In the genomic region with DNA sequence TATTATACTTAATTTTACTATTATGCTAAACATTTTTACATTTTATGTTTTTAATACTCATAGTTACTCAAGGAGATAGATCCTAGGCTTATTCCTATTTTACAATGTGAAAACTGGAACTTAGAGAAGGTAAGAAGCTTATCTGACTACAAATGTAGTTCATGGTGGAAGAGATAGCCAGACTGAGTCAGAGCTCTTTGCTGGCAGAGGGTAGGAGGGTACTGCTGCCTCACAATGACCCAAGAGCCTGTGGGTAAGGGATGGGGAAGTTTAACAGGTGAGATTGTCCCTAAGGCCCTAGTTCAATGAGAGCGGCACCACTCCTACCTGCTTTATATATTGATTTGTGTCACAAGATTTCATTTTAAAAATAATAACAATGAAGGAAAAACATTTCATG, we compare ENCODE assay signal across 19 cellular contexts. TPM values are rescaled to one million over a fixed set of nuclear protein-coding genes. Genes with fewer than 3 reads are reported as not detected.
DNase-seq lines count a peak whose midpoint lies in the region; TF ChIP-seq lines count a peak whose summit lies in the region.
"Had no signal": no experiment of that assay in that cellular context is flagged by ENCODE, and none has a peak within 500 bp of the region (broad histone marks: within the 10 kb centered on the region; RNA-seq: fewer than 3 reads in every experiment).

No MANE protein-coding gene starts in this region.

- CTCF ChIA-PET in MCF 10A (lab: Yijun Ruan, JAX) = interaction anchor here (0.7 to 1.0 kb wide), 4 partner anchors 10 to 603 kb away, joined by 3 to 5 read pairs (median 4); no protein-coding TSS in a partner anchor
- CTCF ChIA-PET in mammary epithelial cell (lab: Charles Lee; ENCODE audit: low non-redundant PET) = no interaction called here

- H3K79me2 ChIP-seq in mammary epithelial cell (ENCODE audit: insufficient read depth, low read length) (no peaks in the 10 kb centered on the region), fibroblast of lung (ENCODE audit: control insufficient read depth, insufficient read depth, low read length) (no peaks in the 10 kb centered on the region)

- POLR2A ChIA-PET in MCF 10A (lab: Yijun Ruan, JAX) = interaction anchor here (1.2 kb wide), 1 partner anchor 34 kb away, joined by 4 read pairs; a partner anchor contains a TSS

- no peak for TF ChIP-seq EP300 in ovary (IDR thresholded peaks at IDR 0.05)

- H3K27me3 ChIP-seq in mammary epithelial cell (ENCODE audit: insufficient read depth, low read length) = no peaks in the 10 kb centered on the region
- H3K27me3 ChIP-seq in adipocyte (replicated peaks; ENCODE audit: control insufficient read depth, insufficient read depth, low read length) = no peaks in the 10 kb centered on the region
- no peaks in the 10 kb centered on the region for H3K27me3 ChIP-seq in fibroblast of lung (ENCODE audit: control insufficient read depth, insufficient read depth, low read length)
- no peaks in the 10 kb centered on the region for H3K27me3 ChIP-seq in ovary
- H3K27me3 ChIP-seq: BLaER1 treated with 17β-estradiol and CSF1 and Interleukin-3, amounts not matched to agents 10 nM and 100 nM had no signal

- H3K27ac ChIP-seq in mammary epithelial cell (ENCODE audit: insufficient read depth, low read depth, low read length) = no peak overlapping the region
- peak overlapping the region; percentile 55 for H3K27ac ChIP-seq in fibroblast of lung (ENCODE audit: insufficient read depth, low read length)
- H3K27ac ChIP-seq in ovary = no peak overlapping the region
- H3K27ac ChIP-seq: 22Rv1; BLaER1 treated with 17β-estradiol and CSF1 and Interleukin-3, amounts not matched to agents 10 nM and 100 nM had no signal

- H3K27me3 Mint-ChIP-seq in MCF 10A (ENCODE audit: insufficient read depth, unreplicated experiment) = no peaks in the 10 kb centered on the region
- H3K27me3 Mint-ChIP-seq: activated CD8-positive, alpha-beta memory T cell treated with anti-CD3 and anti-CD28 coated beads, Interleukin-2, amount 10 ng/mL, durations not matched to agents 7 days and 5 days; naive B cell had no signal

- intact Hi-C loops in MCF 10A (cut with micrococcal nuclease) (no loop called here), mammary epithelial cell (cut with micrococcal nuclease) (no loop called here), ovary (cut with DNase I) (no loop called here)

- 100% methylated on average over 1 of the region's 1 CpG for WGBS in mammary epithelial cell (ENCODE audit: low coverage, missing lambda C conversion rate)
- WGBS in ovary, 3 donors = 39 to 78% (median 54%) methylated on average over 1 of the region's 1 CpG

- peaks cover 20% of the 10 kb centered on the region for H3K4me1 Mint-ChIP-seq in MCF 10A (ENCODE audit: insufficient read depth, unreplicated experiment)
- H3K4me1 Mint-ChIP-seq: activated CD8-positive, alpha-beta memory T cell treated with anti-CD3 and anti-CD28 coated beads, Interleukin-2, amount 10 ng/mL, durations not matched to agents 7 days and 5 days; naive B cell had no signal

- no peak for TF ChIP-seq CTCF in MCF 10A (IDR thresholded peaks at IDR 0.05; ENCODE audit: unreplicated experiment)
- no peak for TF ChIP-seq CTCF in mammary epithelial cell (conservative IDR thresholded peaks at IDR 0.05 in 1 of 2, IDR thresholded peaks at IDR 0.05 in 1 of 2; ENCODE audit: extremely low read depth in 1 of 2, insufficient read depth in 1 of 2, low read depth in 1 of 2, low read length in 2 of 2)
- no peak for TF ChIP-seq CTCF in fibroblast of lung (conservative IDR thresholded peaks at IDR 0.05 in 1 of 2, IDR thresholded peaks at IDR 0.05 in 1 of 2; ENCODE audit: low read depth in 1 of 2, low read length in 2 of 2)
- TF ChIP-seq CTCF in ovary (IDR thresholded peaks at IDR 0.05) = no peak

- H4K20me1 ChIP-seq in mammary epithelial cell (ENCODE audit: insufficient read depth, low read length) = no peaks in the 10 kb centered on the region
- no peaks in the 10 kb centered on the region for H4K20me1 ChIP-seq in fibroblast of lung (ENCODE audit: control insufficient read depth, extremely low read depth, insufficient read depth, low read length)
- H4K20me1 ChIP-seq: BLaER1 treated with 17β-estradiol and CSF1 and Interleukin-3, amounts not matched to agents 10 nM and 100 nM had no signal

- TF ChIP-seq POLR2A in ovary (IDR thresholded peaks at IDR 0.05) = no peak

- BruUV-seq in MCF 10A (replicated peaks; lab: Mats Ljungman, UMichigan) = no TSS peak
- BruUV-seq in mammary epithelial cell (replicated peaks; lab: Mats Ljungman, UMichigan) = no TSS peak

- no peaks in the 10 kb centered on the region for H3K36me3 ChIP-seq in mammary epithelial cell (ENCODE audit: insufficient read depth, low read length)
- no peaks in the 10 kb centered on the region for H3K36me3 ChIP-seq in adipocyte (ENCODE audit: control insufficient read depth, insufficient read depth, low read length, severe bottlenecking)
- no peaks in the 10 kb centered on the region for H3K36me3 ChIP-seq in fibroblast of lung (ENCODE audit: control insufficient read depth, insufficient read depth, low read length)
- no peaks in the 10 kb centered on the region for H3K36me3 ChIP-seq in ovary
- H3K36me3 ChIP-seq: BLaER1 treated with 17β-estradiol and CSF1 and Interleukin-3, amounts not matched to agents 10 nM and 100 nM had no signal

- dilution Hi-C loops in mammary epithelial cell (cut with HindIII; ENCODE audit: low sequenced_read_pairs) = no loop called here

- H3K4me3 Mint-ChIP-seq in MCF 10A (ENCODE audit: unreplicated experiment) = no peak overlapping the region
- H3K4me3 Mint-ChIP-seq: activated CD8-positive, alpha-beta memory T cell treated with anti-CD3 and anti-CD28 coated beads, Interleukin-2, amount 10 ng/mL, durations not matched to agents 7 days and 5 days; naive B cell had no signal

- H3K9me3 ChIP-seq in mammary epithelial cell (replicated peaks; ENCODE audit: insufficient read depth, low read length) (no peaks in the 10 kb centered on the region), adipocyte (ENCODE audit: control insufficient read depth, low read length) (no peaks in the 10 kb centered on the region), fibroblast of lung (ENCODE audit: control insufficient read depth, insufficient read depth, low read depth, low read length) (no peaks in the 10 kb centered on the region), ovary (no peaks in the 10 kb centered on the region)
- H3K9me3 ChIP-seq: BLaER1 treated with 17β-estradiol and CSF1 and Interleukin-3, amounts not matched to agents 10 nM and 100 nM had no signal

- H3K9me3 Mint-ChIP-seq in MCF 10A (ENCODE audit: unreplicated experiment) = no peaks in the 10 kb centered on the region
- H3K9me3 Mint-ChIP-seq: naive B cell had no signal

- H3K27ac Mint-ChIP-seq in MCF 10A (ENCODE audit: low read depth, unreplicated experiment) = peak overlapping the region; percentile 50
- H3K27ac Mint-ChIP-seq: activated CD8-positive, alpha-beta memory T cell treated with anti-CD3 and anti-CD28 coated beads, Interleukin-2, amount 10 ng/mL, durations not matched to agents 7 days and 5 days; naive B cell had no signal

- H3K9ac ChIP-seq in mammary epithelial cell (ENCODE audit: insufficient read depth, low read length) (no peak overlapping the region), adipocyte (ENCODE audit: low read length) (peak overlapping the region; percentile 30), fibroblast of lung (ENCODE audit: insufficient read depth, low read length) (no peak overlapping the region)
- H3K9ac ChIP-seq: BLaER1 treated with 17β-estradiol and CSF1 and Interleukin-3, amounts not matched to agents 10 nM and 100 nM had no signal

- in situ Hi-C loops in mammary epithelial cell (cut with MboI; ENCODE audit: low sequenced_read_pairs in 2 of 2) = no loop called here

- H3K36me3 Mint-ChIP-seq in MCF 10A (ENCODE audit: insufficient read depth, unreplicated experiment) = no peaks in the 10 kb centered on the region
- H3K36me3 Mint-ChIP-seq: activated CD8-positive, alpha-beta memory T cell treated with anti-CD3 and anti-CD28 coated beads, Interleukin-2, amount 10 ng/mL, durations not matched to agents 7 days and 5 days; naive B cell had no signal

- H3K4me1 ChIP-seq in mammary epithelial cell (ENCODE audit: insufficient read depth, low read length) (peaks cover 14% of the 10 kb centered on the region), adipocyte (ENCODE audit: control insufficient read depth, insufficient read depth, low read length) (peaks cover 65% of the 10 kb centered on the region), fibroblast of lung (ENCODE audit: control insufficient read depth, extremely low read depth, insufficient read depth, low read length) (peaks cover 32% of the 10 kb centered on the region), ovary (ENCODE audit: insufficient read depth) (peaks cover 2% of the 10 kb centered on the region)

- H3K4me2 ChIP-seq in mammary epithelial cell (ENCODE audit: insufficient read depth, low read depth, low read length) = no peak overlapping the region
- peak overlapping the region; percentile 67 for H3K4me2 ChIP-seq in fibroblast of lung (ENCODE audit: extremely low read depth, insufficient read depth, low read length)
- H3K4me2 ChIP-seq: BLaER1 treated with 17β-estradiol and CSF1 and Interleukin-3, amounts not matched to agents 10 nM and 100 nM had no signal

- no peak overlapping the region for H3K4me3 ChIP-seq in mammary epithelial cell (replicated peaks in 1 of 3; ENCODE audit: insufficient read depth in 1 of 3, low read depth in 2 of 3, low read length in 3 of 3)
- H3K4me3 ChIP-seq in adipocyte (ENCODE audit: low read length) = peak overlapping the region; percentile 32
- no peak overlapping the region for H3K4me3 ChIP-seq in fibroblast of lung (replicated peaks in 1 of 4; ENCODE audit: control extremely low read depth in 1 of 4, insufficient read depth in 1 of 4, low read depth in 3 of 4, low read length in 4 of 4)
- no peak overlapping the region for H3K4me3 ChIP-seq in ovary
- H3K4me3 ChIP-seq: BLaER1 treated with 17β-estradiol and CSF1 and Interleukin-3, amounts not matched to agents 10 nM and 100 nM had no signal

- DNase-seq in MCF 10A (ENCODE audit: unreplicated experiment) (no peak), mammary epithelial cell (no peak), adipocyte (ENCODE audit: low read depth) (peak; percentile 40), fibroblast of lung (ENCODE audit: low read depth in 2 of 2) (peak in 1 of 2 donors; percentile 72), NCI-H1436 treated with DMSO at 0.1 percent for 48 hours (lab: John Stamatoyannopoulos, UW) (no peak), globus pallidus (ENCODE audit: low spot score) (no peak), ovary (no peak), NCI-H1417 treated with DMSO at 0.1 percent for 48 hours (lab: John Stamatoyannopoulos, UW) (no peak)
- DNase-seq: activated CD8-positive, alpha-beta memory T cell treated with anti-CD3 and anti-CD28 coated beads, Interleukin-2, amount 10 ng/mL, durations not matched to agents 7 days and 5 days; amygdala; H7; Kasumi-1; naive B cell; NCI-H1436; Right ventricle myocardium superior; small intestine; T-helper 2 cell had no signal

- H2AFZ ChIP-seq in mammary epithelial cell (ENCODE audit: low read depth, low read length) (no peak overlapping the region), fibroblast of lung (ENCODE audit: low read length) (no peak overlapping the region)

RNA-seq across cellular contexts. Expression of a gene that starts 34.1 kb away (rescaled TPM):
- total RNA-seq in MCF 10A (2022) (51.1 and 54.4 TPM in 2 replicates), mammary epithelial cell (10 to 100 TPM; 51.2 to 89.2 TPM), fibroblast of lung (72.9 and 90.5 TPM in 2 replicates), ovary (10 to 100 TPM; 56.3 to 87.0 (median 61.7) TPM)
- polyA plus RNA-seq in mammary epithelial cell (48.0 TPM), fibroblast of lung (98.2 and 207 TPM in 2 replicates), ovary (10 to 100 TPM; 25.0 to 35.8 TPM)
- polyA minus RNA-seq in mammary epithelial cell (71.3 TPM), fibroblast of lung (ENCODE audit: low replicate concordance) (4.6 and 15.7 TPM in 2 replicates)
- polyA plus RNA-seq in fibroblast of lung (2012) = 38.4 and 71.4 TPM in 2 replicates
